1 cellular context compared by ENCODE assay signal in the genomic region with DNA sequence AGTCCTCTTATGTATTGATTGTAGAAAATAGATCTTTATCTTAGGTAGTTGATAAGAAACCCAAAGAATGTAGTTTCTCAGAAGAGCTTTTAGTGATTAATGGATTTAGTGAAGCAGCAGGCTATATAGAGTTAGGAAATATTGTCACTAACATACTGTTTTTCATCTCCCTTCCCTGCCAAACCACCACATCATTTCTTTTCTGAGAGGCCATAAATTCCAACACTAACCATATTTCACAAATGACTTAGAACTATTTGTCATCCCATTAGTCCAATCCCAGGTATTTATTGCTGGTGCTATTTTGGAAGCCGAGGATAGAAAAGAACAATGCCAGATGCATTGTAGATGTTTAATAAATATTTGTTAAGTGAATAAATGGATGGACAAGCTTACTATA.
TF ChIP-seq lines count a peak whose summit lies in the region.

No MANE protein-coding gene starts in this region.

TF ChIP-seq in HepG2, 621 proteins besides CTCF, POLR2A, EP300 and RAD21 (continued from another document):
- TF ChIP-seq, protein P1, sequence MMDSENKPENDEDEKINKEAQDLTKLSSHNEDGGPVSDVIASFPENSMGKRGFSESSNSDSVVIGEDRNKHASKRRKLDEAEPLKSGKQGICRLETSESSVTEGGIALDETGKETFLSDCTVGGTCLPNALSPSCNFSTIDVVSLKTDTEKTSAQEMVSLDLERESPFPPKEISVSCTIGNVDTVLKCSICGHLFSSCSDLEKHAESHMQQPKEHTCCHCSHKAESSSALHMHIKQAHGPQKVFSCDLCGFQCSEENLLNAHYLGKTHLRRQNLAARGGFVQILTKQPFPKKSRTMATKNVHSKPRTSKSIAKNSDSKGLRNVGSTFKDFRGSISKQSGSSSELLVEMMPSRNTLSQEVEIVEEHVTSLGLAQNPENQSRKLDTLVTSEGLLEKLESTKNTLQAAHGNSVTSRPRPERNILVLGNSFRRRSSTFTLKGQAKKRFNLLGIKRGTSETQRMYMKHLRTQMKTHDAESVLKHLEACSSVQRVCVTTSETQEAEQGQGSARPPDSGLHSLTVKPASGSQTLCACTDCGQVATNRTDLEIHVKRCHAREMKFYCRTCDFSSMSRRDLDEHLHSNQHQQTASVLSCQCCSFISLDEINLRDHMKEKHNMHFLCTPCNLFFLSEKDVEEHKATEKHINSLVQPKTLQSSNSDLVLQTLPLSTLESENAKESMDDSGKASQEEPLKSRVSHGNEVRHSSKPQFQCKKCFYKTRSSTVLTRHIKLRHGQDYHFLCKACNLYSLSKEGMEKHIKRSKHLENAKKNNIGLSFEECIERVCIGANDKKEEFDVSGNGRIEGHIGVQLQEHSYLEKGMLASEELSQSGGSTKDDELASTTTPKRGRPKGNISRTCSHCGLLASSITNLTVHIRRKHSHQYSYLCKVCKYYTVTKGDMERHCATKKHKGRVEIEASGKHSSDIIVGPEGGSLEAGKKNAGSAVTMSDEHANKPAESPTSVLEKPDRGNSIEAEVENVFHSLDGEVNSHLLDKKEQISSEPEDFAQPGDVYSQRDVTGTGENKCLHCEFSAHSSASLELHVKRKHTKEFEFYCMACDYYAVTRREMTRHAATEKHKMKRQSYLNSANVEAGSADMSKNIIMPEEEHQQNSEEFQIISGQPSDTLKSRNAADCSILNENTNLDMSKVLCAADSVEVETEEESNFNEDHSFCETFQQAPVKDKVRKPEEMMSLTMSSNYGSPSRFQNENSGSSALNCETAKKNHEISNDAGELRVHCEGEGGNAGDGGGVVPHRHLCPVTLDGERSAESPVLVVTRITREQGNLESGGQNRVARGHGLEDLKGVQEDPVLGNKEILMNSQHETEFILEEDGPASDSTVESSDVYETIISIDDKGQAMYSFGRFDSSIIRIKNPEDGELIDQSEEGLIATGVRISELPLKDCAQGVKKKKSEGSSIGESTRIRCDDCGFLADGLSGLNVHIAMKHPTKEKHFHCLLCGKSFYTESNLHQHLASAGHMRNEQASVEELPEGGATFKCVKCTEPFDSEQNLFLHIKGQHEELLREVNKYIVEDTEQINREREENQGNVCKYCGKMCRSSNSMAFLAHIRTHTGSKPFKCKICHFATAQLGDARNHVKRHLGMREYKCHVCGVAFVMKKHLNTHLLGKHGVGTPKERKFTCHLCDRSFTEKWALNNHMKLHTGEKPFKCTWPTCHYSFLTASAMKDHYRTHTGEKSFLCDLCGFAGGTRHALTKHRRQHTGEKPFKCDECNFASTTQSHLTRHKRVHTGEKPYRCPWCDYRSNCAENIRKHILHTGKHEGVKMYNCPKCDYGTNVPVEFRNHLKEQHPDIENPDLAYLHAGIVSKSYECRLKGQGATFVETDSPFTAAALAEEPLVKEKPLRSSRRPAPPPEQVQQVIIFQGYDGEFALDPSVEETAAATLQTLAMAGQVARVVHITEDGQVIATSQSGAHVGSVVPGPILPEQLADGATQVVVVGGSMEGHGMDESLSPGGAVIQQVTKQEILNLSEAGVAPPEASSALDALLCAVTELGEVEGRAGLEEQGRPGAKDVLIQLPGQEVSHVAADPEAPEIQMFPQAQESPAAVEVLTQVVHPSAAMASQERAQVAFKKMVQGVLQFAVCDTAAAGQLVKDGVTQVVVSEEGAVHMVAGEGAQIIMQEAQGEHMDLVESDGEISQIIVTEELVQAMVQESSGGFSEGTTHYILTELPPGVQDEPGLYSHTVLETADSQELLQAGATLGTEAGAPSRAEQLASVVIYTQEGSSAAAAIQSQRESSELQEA (CRISPR knock-in tag; IDR thresholded peaks at IDR 0.05; ENCODE audit: not compliant biosample characterization) = no peak
- TF ChIP-seq PRMT3 (CRISPR knock-in tag; IDR thresholded peaks at IDR 0.05; ENCODE audit: borderline replicate concordance, low read depth) = no peak
- no peak for TF ChIP-seq CHD2 (IDR thresholded peaks at IDR 0.05; ENCODE audit: low read depth, low read length)
- TF ChIP-seq, protein P2, sequence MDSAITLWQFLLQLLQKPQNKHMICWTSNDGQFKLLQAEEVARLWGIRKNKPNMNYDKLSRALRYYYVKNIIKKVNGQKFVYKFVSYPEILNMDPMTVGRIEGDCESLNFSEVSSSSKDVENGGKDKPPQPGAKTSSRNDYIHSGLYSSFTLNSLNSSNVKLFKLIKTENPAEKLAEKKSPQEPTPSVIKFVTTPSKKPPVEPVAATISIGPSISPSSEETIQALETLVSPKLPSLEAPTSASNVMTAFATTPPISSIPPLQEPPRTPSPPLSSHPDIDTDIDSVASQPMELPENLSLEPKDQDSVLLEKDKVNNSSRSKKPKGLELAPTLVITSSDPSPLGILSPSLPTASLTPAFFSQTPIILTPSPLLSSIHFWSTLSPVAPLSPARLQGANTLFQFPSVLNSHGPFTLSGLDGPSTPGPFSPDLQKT (CRISPR knock-in tag; IDR thresholded peaks at IDR 0.05; ENCODE audit: borderline replicate concordance) = no peak
- TF ChIP-seq SP140L (CRISPR knock-in tag; IDR thresholded peaks at IDR 0.05; ENCODE audit: borderline replicate concordance) = no peak
- no peak for TF ChIP-seq ZNF3 (CRISPR knock-in tag; IDR thresholded peaks at IDR 0.05)
- TF ChIP-seq, protein P3, sequence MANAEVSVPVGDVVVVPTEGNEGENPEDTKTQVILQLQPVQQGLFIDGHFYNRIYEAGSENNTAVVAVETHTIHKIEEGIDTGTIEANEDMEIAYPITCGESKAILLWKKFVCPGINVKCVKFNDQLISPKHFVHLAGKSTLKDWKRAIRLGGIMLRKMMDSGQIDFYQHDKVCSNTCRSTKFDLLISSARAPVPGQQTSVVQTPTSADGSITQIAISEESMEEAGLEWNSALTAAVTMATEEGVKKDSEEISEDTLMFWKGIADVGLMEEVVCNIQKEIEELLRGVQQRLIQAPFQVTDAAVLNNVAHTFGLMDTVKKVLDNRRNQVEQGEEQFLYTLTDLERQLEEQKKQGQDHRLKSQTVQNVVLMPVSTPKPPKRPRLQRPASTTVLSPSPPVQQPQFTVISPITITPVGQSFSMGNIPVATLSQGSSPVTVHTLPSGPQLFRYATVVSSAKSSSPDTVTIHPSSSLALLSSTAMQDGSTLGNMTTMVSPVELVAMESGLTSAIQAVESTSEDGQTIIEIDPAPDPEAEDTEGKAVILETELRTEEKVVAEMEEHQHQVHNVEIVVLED (CRISPR knock-in tag; IDR thresholded peaks at IDR 0.05; ENCODE audit: borderline replicate concordance) = no peak
- no peak for TF ChIP-seq TCF7 (IDR thresholded peaks at IDR 0.05; ENCODE audit: low read depth)
- TF ChIP-seq ZBTB1 (CRISPR knock-in tag; IDR thresholded peaks at IDR 0.05; ENCODE audit: borderline replicate concordance) = no peak
- TF ChIP-seq DPF2 (CRISPR knock-in tag; IDR thresholded peaks at IDR 0.05; ENCODE audit: borderline replicate concordance, low read depth) = no peak
- no peak for TF ChIP-seq ZNF264 (CRISPR knock-in tag; IDR thresholded peaks at IDR 0.05)
- TF ChIP-seq SNAPC2 (CRISPR knock-in tag; IDR thresholded peaks at IDR 0.05) = no peak
- TF ChIP-seq SIX1 (CRISPR knock-in tag; IDR thresholded peaks at IDR 0.05; ENCODE audit: borderline replicate concordance) = no peak
- TF ChIP-seq, protein P4, sequence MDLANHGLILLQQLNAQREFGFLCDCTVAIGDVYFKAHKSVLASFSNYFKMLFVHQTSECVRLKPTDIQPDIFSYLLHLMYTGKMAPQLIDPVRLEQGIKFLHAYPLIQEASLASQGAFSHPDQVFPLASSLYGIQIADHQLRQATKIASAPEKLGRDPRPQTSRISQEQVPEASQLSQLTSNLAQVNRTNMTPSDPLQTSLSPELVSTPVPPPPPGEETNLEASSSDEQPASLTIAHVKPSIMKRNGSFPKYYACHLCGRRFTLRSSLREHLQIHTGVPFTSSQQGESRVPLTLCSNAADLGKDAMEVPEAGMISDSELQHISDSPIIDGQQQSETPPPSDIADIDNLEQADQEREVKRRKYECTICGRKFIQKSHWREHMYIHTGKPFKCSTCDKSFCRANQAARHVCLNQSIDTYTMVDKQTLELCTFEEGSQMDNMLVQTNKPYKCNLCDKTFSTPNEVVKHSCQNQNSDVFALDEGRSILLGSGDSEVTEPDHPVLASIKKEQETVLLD (CRISPR knock-in tag; IDR thresholded peaks at IDR 0.05; ENCODE audit: low read depth) = no peak
- TF ChIP-seq MTF1 (CRISPR knock-in tag; IDR thresholded peaks at IDR 0.05) = no peak
TF ChIP-seq in HepG2: peak in this region for 0.
